Comparison of ENCODE assay signal across 1 cellular context in the genomic region with DNA sequence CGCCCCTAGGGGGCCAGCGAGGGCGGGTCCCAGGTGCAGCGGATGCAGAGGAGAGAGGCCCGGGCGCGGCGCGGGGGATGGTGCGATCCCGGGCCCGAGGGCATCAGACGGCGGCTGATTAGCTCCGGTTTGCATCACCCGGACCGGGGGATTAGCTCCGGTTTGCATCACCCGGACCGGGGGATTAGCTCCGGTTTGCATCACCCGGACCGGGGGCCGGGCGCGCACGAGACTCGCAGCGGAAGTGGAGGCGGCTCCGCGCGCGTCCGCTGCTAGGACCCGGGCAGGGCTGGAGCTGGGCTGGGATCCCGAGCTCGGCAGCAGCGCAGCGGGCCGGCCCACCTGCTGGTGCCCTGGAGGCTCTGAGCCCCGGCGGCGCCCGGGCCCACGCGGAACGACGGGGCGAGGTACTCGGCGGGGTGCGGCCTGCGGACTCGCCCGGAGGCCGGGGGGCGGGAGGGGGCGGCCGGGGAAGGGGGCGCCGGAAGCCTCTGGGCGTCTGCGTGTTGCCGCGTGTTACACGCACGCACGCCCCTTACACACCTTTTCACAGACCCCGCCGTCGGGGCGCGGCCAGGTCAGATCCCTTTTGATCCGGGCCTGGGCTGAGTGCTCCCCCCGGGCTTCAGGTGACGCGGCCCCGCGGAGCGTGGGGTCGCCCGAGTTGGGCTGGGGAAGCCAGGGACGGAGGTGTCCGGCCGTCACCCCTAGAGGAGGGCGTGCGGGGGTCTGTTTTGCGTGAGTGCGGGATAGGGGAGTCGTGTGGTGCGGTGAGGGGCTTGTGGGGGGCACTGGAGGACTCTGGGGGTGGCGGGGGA.
A peak's percentile ranks its signal among the peaks of the same experiment; 100 is the strongest.
TF ChIP-seq lines count a peak whose summit lies in the region.

No MANE protein-coding gene starts in this region.

TF ChIP-seq in K562, 482 proteins besides CTCF, POLR2A, EP300 and RAD21 (continued from another document and continues in another):
- TF ChIP-seq ETV6 (IDR thresholded peaks at IDR 0.05; ENCODE audit: borderline replicate concordance in 1 of 2, low read depth in 2 of 2, low read length in 1 of 2) (no peak), ETV6 (CRISPR knock-in tag; IDR thresholded peaks at IDR 0.05; ENCODE audit: borderline replicate concordance) (peak; percentile 74), SPI1 (IDR thresholded peaks at IDR 0.05; ENCODE audit: borderline replicate concordance, low read depth, low read length) (no peak; the same call in 1 of the 2 replicates), OTX1 (CRISPR knock-in tag; IDR thresholded peaks at IDR 0.05) (no peak), CBX8 (IDR thresholded peaks at IDR 0.05; ENCODE audit: borderline replicate concordance, extremely low read depth, low read depth, low read length, poor library complexity, severe bottlenecking) (no peak), MAFF (IDR thresholded peaks at IDR 0.05; ENCODE audit: low read length) (no peak), MCM5 (IDR thresholded peaks at IDR 0.05; ENCODE audit: low read depth) (no peak), YBX1 (IDR thresholded peaks at IDR 0.05) (no peak), SMC3 (conservative IDR thresholded peaks at IDR 0.05; ENCODE audit: insufficient read depth, low read depth, low read length) (no peak), MCM2 (IDR thresholded peaks at IDR 0.05; ENCODE audit: low read depth) (no peak), GABPA (tag; conservative IDR thresholded peaks at IDR 0.05; ENCODE audit: low read depth) (peak; percentile 85), GABPB1 (CRISPR knock-in tag; IDR thresholded peaks at IDR 0.05) (peak; percentile 92), PTRF (tag; IDR thresholded peaks at IDR 0.05) (no peak), EZH2 (IDR thresholded peaks at IDR 0.05; ENCODE audit: borderline replicate concordance, low read depth, low read length) (no peak), TBP (optimal IDR thresholded peaks at IDR 0.05; ENCODE audit: low read depth, low read length) (no peak), JUN (IDR thresholded peaks at IDR 0.05; ENCODE audit: borderline replicate concordance, low read depth, low read length) (peak; percentile 73), JUN (CRISPR knock-in tag; IDR thresholded peaks at IDR 0.05; ENCODE audit: borderline replicate concordance) (peak; percentile 94), RBBP5 (IDR thresholded peaks at IDR 0.05; ENCODE audit: borderline replicate concordance, insufficient read depth, low read length, poor library complexity, severe bottlenecking) (peak; percentile 76), HLTF (IDR thresholded peaks at IDR 0.05) (no peak)
- TF ChIP-seq, protein P1, sequence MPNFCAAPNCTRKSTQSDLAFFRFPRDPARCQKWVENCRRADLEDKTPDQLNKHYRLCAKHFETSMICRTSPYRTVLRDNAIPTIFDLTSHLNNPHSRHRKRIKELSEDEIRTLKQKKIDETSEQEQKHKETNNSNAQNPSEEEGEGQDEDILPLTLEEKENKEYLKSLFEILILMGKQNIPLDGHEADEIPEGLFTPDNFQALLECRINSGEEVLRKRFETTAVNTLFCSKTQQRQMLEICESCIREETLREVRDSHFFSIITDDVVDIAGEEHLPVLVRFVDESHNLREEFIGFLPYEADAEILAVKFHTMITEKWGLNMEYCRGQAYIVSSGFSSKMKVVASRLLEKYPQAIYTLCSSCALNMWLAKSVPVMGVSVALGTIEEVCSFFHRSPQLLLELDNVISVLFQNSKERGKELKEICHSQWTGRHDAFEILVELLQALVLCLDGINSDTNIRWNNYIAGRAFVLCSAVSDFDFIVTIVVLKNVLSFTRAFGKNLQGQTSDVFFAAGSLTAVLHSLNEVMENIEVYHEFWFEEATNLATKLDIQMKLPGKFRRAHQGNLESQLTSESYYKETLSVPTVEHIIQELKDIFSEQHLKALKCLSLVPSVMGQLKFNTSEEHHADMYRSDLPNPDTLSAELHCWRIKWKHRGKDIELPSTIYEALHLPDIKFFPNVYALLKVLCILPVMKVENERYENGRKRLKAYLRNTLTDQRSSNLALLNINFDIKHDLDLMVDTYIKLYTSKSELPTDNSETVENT (CRISPR knock-in tag; IDR thresholded peaks at IDR 0.05) = 0 out of 2 replicates have a peak, but pooled peaks have one; percentile 29
- TF ChIP-seq, protein P2, sequence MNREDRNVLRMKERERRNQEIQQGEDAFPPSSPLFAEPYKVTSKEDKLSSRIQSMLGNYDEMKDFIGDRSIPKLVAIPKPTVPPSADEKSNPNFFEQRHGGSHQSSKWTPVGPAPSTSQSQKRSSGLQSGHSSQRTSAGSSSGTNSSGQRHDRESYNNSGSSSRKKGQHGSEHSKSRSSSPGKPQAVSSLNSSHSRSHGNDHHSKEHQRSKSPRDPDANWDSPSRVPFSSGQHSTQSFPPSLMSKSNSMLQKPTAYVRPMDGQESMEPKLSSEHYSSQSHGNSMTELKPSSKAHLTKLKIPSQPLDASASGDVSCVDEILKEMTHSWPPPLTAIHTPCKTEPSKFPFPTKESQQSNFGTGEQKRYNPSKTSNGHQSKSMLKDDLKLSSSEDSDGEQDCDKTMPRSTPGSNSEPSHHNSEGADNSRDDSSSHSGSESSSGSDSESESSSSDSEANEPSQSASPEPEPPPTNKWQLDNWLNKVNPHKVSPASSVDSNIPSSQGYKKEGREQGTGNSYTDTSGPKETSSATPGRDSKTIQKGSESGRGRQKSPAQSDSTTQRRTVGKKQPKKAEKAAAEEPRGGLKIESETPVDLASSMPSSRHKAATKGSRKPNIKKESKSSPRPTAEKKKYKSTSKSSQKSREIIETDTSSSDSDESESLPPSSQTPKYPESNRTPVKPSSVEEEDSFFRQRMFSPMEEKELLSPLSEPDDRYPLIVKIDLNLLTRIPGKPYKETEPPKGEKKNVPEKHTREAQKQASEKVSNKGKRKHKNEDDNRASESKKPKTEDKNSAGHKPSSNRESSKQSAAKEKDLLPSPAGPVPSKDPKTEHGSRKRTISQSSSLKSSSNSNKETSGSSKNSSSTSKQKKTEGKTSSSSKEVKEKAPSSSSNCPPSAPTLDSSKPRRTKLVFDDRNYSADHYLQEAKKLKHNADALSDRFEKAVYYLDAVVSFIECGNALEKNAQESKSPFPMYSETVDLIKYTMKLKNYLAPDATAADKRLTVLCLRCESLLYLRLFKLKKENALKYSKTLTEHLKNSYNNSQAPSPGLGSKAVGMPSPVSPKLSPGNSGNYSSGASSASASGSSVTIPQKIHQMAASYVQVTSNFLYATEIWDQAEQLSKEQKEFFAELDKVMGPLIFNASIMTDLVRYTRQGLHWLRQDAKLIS (CRISPR knock-in tag; IDR thresholded peaks at IDR 0.05) = peak; percentile 98
- TF ChIP-seq, protein P3, sequence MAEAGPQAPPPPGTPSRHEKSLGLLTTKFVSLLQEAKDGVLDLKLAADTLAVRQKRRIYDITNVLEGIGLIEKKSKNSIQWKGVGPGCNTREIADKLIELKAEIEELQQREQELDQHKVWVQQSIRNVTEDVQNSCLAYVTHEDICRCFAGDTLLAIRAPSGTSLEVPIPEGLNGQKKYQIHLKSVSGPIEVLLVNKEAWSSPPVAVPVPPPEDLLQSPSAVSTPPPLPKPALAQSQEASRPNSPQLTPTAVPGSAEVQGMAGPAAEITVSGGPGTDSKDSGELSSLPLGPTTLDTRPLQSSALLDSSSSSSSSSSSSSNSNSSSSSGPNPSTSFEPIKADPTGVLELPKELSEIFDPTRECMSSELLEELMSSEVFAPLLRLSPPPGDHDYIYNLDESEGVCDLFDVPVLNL (CRISPR knock-in tag; IDR thresholded peaks at IDR 0.05; ENCODE audit: low read depth) = no peak
- TF ChIP-seq, protein P4, sequence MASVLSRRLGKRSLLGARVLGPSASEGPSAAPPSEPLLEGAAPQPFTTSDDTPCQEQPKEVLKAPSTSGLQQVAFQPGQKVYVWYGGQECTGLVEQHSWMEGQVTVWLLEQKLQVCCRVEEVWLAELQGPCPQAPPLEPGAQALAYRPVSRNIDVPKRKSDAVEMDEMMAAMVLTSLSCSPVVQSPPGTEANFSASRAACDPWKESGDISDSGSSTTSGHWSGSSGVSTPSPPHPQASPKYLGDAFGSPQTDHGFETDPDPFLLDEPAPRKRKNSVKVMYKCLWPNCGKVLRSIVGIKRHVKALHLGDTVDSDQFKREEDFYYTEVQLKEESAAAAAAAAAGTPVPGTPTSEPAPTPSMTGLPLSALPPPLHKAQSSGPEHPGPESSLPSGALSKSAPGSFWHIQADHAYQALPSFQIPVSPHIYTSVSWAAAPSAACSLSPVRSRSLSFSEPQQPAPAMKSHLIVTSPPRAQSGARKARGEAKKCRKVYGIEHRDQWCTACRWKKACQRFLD (CRISPR knock-in tag; IDR thresholded peaks at IDR 0.05) = peak; percentile 70; the same call in 1 of the 2 replicates
- TF ChIP-seq, protein P5, sequence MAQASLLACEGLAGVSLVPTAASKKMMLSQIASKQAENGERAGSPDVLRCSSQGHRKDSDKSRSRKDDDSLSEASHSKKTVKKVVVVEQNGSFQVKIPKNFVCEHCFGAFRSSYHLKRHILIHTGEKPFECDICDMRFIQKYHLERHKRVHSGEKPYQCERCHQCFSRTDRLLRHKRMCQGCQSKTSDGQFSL (CRISPR knock-in tag; IDR thresholded peaks at IDR 0.05) = 0 out of 2 replicates have a peak, but pooled peaks have one; percentile 47
- TF ChIP-seq, protein P5 (tag; IDR thresholded peaks at IDR 0.05) = no peak
- TF ChIP-seq, protein P6, sequence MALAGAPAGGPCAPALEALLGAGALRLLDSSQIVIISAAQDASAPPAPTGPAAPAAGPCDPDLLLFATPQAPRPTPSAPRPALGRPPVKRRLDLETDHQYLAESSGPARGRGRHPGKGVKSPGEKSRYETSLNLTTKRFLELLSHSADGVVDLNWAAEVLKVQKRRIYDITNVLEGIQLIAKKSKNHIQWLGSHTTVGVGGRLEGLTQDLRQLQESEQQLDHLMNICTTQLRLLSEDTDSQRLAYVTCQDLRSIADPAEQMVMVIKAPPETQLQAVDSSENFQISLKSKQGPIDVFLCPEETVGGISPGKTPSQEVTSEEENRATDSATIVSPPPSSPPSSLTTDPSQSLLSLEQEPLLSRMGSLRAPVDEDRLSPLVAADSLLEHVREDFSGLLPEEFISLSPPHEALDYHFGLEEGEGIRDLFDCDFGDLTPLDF (CRISPR knock-in tag; IDR thresholded peaks at IDR 0.05) = peak; percentile 61
- TF ChIP-seq, protein P7, sequence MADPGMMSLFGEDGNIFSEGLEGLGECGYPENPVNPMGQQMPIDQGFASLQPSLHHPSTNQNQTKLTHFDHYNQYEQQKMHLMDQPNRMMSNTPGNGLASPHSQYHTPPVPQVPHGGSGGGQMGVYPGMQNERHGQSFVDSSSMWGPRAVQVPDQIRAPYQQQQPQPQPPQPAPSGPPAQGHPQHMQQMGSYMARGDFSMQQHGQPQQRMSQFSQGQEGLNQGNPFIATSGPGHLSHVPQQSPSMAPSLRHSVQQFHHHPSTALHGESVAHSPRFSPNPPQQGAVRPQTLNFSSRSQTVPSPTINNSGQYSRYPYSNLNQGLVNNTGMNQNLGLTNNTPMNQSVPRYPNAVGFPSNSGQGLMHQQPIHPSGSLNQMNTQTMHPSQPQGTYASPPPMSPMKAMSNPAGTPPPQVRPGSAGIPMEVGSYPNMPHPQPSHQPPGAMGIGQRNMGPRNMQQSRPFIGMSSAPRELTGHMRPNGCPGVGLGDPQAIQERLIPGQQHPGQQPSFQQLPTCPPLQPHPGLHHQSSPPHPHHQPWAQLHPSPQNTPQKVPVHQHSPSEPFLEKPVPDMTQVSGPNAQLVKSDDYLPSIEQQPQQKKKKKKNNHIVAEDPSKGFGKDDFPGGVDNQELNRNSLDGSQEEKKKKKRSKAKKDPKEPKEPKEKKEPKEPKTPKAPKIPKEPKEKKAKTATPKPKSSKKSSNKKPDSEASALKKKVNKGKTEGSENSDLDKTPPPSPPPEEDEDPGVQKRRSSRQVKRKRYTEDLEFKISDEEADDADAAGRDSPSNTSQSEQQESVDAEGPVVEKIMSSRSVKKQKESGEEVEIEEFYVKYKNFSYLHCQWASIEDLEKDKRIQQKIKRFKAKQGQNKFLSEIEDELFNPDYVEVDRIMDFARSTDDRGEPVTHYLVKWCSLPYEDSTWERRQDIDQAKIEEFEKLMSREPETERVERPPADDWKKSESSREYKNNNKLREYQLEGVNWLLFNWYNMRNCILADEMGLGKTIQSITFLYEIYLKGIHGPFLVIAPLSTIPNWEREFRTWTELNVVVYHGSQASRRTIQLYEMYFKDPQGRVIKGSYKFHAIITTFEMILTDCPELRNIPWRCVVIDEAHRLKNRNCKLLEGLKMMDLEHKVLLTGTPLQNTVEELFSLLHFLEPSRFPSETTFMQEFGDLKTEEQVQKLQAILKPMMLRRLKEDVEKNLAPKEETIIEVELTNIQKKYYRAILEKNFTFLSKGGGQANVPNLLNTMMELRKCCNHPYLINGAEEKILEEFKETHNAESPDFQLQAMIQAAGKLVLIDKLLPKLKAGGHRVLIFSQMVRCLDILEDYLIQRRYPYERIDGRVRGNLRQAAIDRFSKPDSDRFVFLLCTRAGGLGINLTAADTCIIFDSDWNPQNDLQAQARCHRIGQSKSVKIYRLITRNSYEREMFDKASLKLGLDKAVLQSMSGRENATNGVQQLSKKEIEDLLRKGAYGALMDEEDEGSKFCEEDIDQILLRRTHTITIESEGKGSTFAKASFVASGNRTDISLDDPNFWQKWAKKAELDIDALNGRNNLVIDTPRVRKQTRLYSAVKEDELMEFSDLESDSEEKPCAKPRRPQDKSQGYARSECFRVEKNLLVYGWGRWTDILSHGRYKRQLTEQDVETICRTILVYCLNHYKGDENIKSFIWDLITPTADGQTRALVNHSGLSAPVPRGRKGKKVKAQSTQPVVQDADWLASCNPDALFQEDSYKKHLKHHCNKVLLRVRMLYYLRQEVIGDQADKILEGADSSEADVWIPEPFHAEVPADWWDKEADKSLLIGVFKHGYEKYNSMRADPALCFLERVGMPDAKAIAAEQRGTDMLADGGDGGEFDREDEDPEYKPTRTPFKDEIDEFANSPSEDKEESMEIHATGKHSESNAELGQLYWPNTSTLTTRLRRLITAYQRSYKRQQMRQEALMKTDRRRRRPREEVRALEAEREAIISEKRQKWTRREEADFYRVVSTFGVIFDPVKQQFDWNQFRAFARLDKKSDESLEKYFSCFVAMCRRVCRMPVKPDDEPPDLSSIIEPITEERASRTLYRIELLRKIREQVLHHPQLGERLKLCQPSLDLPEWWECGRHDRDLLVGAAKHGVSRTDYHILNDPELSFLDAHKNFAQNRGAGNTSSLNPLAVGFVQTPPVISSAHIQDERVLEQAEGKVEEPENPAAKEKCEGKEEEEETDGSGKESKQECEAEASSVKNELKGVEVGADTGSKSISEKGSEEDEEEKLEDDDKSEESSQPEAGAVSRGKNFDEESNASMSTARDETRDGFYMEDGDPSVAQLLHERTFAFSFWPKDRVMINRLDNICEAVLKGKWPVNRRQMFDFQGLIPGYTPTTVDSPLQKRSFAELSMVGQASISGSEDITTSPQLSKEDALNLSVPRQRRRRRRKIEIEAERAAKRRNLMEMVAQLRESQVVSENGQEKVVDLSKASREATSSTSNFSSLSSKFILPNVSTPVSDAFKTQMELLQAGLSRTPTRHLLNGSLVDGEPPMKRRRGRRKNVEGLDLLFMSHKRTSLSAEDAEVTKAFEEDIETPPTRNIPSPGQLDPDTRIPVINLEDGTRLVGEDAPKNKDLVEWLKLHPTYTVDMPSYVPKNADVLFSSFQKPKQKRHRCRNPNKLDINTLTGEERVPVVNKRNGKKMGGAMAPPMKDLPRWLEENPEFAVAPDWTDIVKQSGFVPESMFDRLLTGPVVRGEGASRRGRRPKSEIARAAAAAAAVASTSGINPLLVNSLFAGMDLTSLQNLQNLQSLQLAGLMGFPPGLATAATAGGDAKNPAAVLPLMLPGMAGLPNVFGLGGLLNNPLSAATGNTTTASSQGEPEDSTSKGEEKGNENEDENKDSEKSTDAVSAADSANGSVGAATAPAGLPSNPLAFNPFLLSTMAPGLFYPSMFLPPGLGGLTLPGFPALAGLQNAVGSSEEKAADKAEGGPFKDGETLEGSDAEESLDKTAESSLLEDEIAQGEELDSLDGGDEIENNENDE (IDR thresholded peaks at IDR 0.05; ENCODE audit: low read depth, low read length) = no peak
